ENCODE assay signal across 13 cellular contexts in the genomic region with DNA sequence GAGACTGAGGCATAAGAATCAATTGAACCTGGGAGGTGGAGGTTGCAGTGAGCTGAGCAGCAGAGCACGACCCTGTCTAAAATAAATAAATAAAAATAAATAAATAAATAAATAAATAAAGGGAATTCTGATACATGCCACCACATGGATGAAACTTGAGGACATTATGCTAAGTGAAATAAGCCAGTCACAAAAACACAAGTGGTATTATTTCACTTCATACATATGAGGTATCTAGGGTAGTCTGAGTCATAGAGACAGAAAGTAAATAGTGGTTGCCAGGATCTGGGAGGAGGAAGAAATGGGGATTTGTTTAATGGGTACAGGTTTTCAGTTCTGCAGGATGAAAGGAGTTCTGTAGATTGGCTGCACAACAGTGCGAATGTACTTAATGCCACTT. TPM values are rescaled to one million over a fixed set of nuclear protein-coding genes. Genes with fewer than 3 reads are reported as not detected.
A peak's percentile ranks its signal among the peaks of the same experiment; 100 is the strongest.
DNase-seq lines count a peak whose midpoint lies in the region; ATAC-seq and TF ChIP-seq lines count a peak whose summit lies in the region.
"Had no signal": no experiment of that assay in that cellular context is flagged by ENCODE, and none has a peak within 500 bp of the region (broad histone marks: within the 10 kb centered on the region; RNA-seq: fewer than 3 reads in every experiment).

No MANE protein-coding gene starts in this region.

- H3K27ac ChIP-seq in RWPE2 (ENCODE audit: poor library complexity, severe bottlenecking) (no peak overlapping the region), upper lobe of right lung (no peak overlapping the region)
- H3K27ac ChIP-seq: tibial nerve had no signal

- ATAC-seq in activated naive CD4-positive, alpha-beta T cell treated with anti-CD3 and anti-CD28 coated beads, Interleukin-2, amount 50 U/mL, for 72 hours = peak; percentile 33 to 71
- ATAC-seq in RWPE2 (ENCODE audit: low read depth) (peak; percentile 75), upper lobe of right lung (peak; percentile 25), HG03108 (IDR thresholded peaks at IDR 0.05; ENCODE audit: unreplicated experiment) (no peak)
- ATAC-seq: naive thymus-derived CD4-positive, alpha-beta T cell had no signal

- no peaks in the 10 kb centered on the region for H3K36me3 Mint-ChIP-seq in activated naive CD4-positive, alpha-beta T cell treated with anti-CD3 and anti-CD28 coated beads, Interleukin-2, amount 50 U/mL, for 72 hours
- no peaks in the 10 kb centered on the region for H3K36me3 Mint-ChIP-seq in activated naive CD4-positive, alpha-beta T cell treated with anti-CD3 and anti-CD28 coated beads for 36 hours (ENCODE audit: low read depth)

- H3K9me3 Mint-ChIP-seq in activated naive CD4-positive, alpha-beta T cell treated with anti-CD3 and anti-CD28 coated beads, Interleukin-2, amount 50 U/mL, for 72 hours = no peaks in the 10 kb centered on the region
- no peaks in the 10 kb centered on the region for H3K9me3 Mint-ChIP-seq in activated naive CD4-positive, alpha-beta T cell treated with anti-CD3 and anti-CD28 coated beads for 36 hours
- H3K9me3 Mint-ChIP-seq: naive thymus-derived CD4-positive, alpha-beta T cell had no signal

- H3K27ac Mint-ChIP-seq in activated naive CD4-positive, alpha-beta T cell treated with anti-CD3 and anti-CD28 coated beads, Interleukin-2, amount 50 U/mL, for 72 hours = no peak overlapping the region
- H3K27ac Mint-ChIP-seq in activated naive CD4-positive, alpha-beta T cell treated with anti-CD3 and anti-CD28 coated beads for 36 hours = no peak overlapping the region
- H3K27ac Mint-ChIP-seq: naive thymus-derived CD4-positive, alpha-beta T cell had no signal

- no peak for TF ChIP-seq CTCF in RWPE2 (IDR thresholded peaks at IDR 0.05; ENCODE audit: poor library complexity, severe bottlenecking)
- no peak for TF ChIP-seq CTCF in fibroblast of pulmonary artery (IDR thresholded peaks at IDR 0.05; ENCODE audit: low read length, missing control alignments)
- no peak for TF ChIP-seq CTCF in upper lobe of right lung (IDR thresholded peaks at IDR 0.05)

- no peak for DNase-seq in activated naive CD4-positive, alpha-beta T cell treated with anti-CD3 and anti-CD28 coated beads, Interleukin-2, amount 50 U/mL, for 72 hours (ENCODE audit: low spot score in 2 of 2)
- no peak for DNase-seq in activated naive CD4-positive, alpha-beta T cell treated with anti-CD3 and anti-CD28 coated beads for 36 hours
- DNase-seq in RWPE2 (ENCODE audit: low spot score) (no peak), fibroblast of pulmonary artery (ENCODE audit: low read depth) (peak; percentile 65), upper lobe of right lung (no peak), NCI-H1092 treated with DMSO at 0.1 percent for 48 hours (lab: John Stamatoyannopoulos, UW) (no peak)
- DNase-seq in NK-92 treated with Interleukin-12 subunit alpha and Interleukin-12 subunit beta, amount 100 ng/mL, for 24 hours (lab: John Stamatoyannopoulos, UW) = no peak
- DNase-seq: amygdala; naive thymus-derived CD4-positive, alpha-beta T cell; NCI-H2081 had no signal

- H3K36me3 ChIP-seq in RWPE2 (ENCODE audit: low read depth) (no peaks in the 10 kb centered on the region), upper lobe of right lung (no peaks in the 10 kb centered on the region)
- H3K36me3 ChIP-seq: tibial nerve had no signal

- no peaks in the 10 kb centered on the region for H3K27me3 Mint-ChIP-seq in activated naive CD4-positive, alpha-beta T cell treated with anti-CD3 and anti-CD28 coated beads for 36 hours (ENCODE audit: low read depth)

- H3K4me1 ChIP-seq in RWPE2 (ENCODE audit: insufficient read depth, poor library complexity, severe bottlenecking) (no peaks in the 10 kb centered on the region), upper lobe of right lung (no peaks in the 10 kb centered on the region)
- H3K4me1 ChIP-seq: tibial nerve had no signal

- H3K4me1 Mint-ChIP-seq in activated naive CD4-positive, alpha-beta T cell treated with anti-CD3 and anti-CD28 coated beads for 36 hours (ENCODE audit: low read depth) = peaks cover 7% of the 10 kb centered on the region

- no peaks in the 10 kb centered on the region for H3K9me3 ChIP-seq in RWPE2 (ENCODE audit: severe bottlenecking)
- H3K9me3 ChIP-seq in upper lobe of right lung = no peaks in the 10 kb centered on the region
- H3K9me3 ChIP-seq: tibial nerve had no signal

- intact Hi-C loops in activated naive CD4-positive, alpha-beta T cell treated with anti-CD3 and anti-CD28 coated beads for 36 hours (cut with micrococcal nuclease) = no loop called here
- intact Hi-C loops in upper lobe of right lung (cut with DNase I) = no loop called here

- no peak overlapping the region for H3K4me3 ChIP-seq in RWPE2 (ENCODE audit: severe bottlenecking)
- no peak overlapping the region for H3K4me3 ChIP-seq in fibroblast of pulmonary artery (replicated peaks; ENCODE audit: low read depth, low read length)
- no peak overlapping the region for H3K4me3 ChIP-seq in upper lobe of right lung
- H3K4me3 ChIP-seq: tibial nerve had no signal

- H3K4me3 Mint-ChIP-seq in activated naive CD4-positive, alpha-beta T cell treated with anti-CD3 and anti-CD28 coated beads for 36 hours = no peak overlapping the region
- H3K4me3 Mint-ChIP-seq: naive thymus-derived CD4-positive, alpha-beta T cell had no signal

- CTCF ChIA-PET in activated naive CD4-positive, alpha-beta T cell treated with anti-CD3 and anti-CD28 coated beads for 36 hours (lab: Charles Lee) = interaction anchor here (0.6 kb wide), 1 partner anchor 65 kb away, joined by 3 read pairs; no protein-coding TSS in a partner anchor

- H3K27me3 ChIP-seq in RWPE2 (ENCODE audit: insufficient read depth, poor library complexity, severe bottlenecking) = no peaks in the 10 kb centered on the region
- no peaks in the 10 kb centered on the region for H3K27me3 ChIP-seq in upper lobe of right lung
- H3K27me3 ChIP-seq: tibial nerve had no signal

RNA-seq across cellular contexts. Expression of gene PIPOX, which starts 16.3 kb away (rescaled TPM):
- 1 to 10 TPM; 3.0 to 8.8 TPM for total RNA-seq in activated naive CD4-positive, alpha-beta T cell treated with anti-CD3 and anti-CD28 coated beads, Interleukin-2, amount 50 U/mL, for 72 hours
- total RNA-seq in activated naive CD4-positive, alpha-beta T cell treated with anti-CD3 and anti-CD28 coated beads for 36 hours = 1 to 10 TPM; 2.5 to 4.2 TPM
- total RNA-seq in upper lobe of right lung = 0.87 TPM

RNA-seq across cellular contexts. Expression of gene SEZ6, which starts 53.4 kb away (rescaled TPM):
- total RNA-seq in activated naive CD4-positive, alpha-beta T cell treated with anti-CD3 and anti-CD28 coated beads, Interleukin-2, amount 50 U/mL, for 72 hours = under 1 TPM in 1 of 2 donors, not detected in 1; 0.43 TPM
- not detected for total RNA-seq in activated naive CD4-positive, alpha-beta T cell treated with anti-CD3 and anti-CD28 coated beads for 36 hours
- total RNA-seq in upper lobe of right lung = not detected
- total RNA-seq: skeletal muscle tissue, tibial nerve had no signal
